ENCODE assay signal across 12 cellular contexts in genomic region chr12:86660000-86660399, GRCh38.
DNase-seq lines count a peak whose midpoint lies in the region; ATAC-seq and TF ChIP-seq lines count a peak whose summit lies in the region.
"Had no signal": no experiment of that assay in that cellular context is flagged by ENCODE, and none has a peak within 500 bp of the region (broad histone marks: within the 10 kb centered on the region; RNA-seq: fewer than 3 reads in every experiment).

No MANE protein-coding gene starts in this region.

- no peak overlapping the region for H2AFZ ChIP-seq in mammary epithelial cell (ENCODE audit: low read depth, low read length)

- no peak overlapping the region for H3K9ac ChIP-seq in mammary epithelial cell (ENCODE audit: insufficient read depth, low read length)

- H3K27me3 Mint-ChIP-seq in MCF 10A (ENCODE audit: insufficient read depth, unreplicated experiment) = no peaks in the 10 kb centered on the region
- H3K27me3 Mint-ChIP-seq in stimulated activated memory B cell treated with anti-CD40 and anti-IgM and Interleukin-4, amounts not matched to agents 10 μg/mL and 1 μg/mL and 100 μg/mL, for 72 hours = no peaks in the 10 kb centered on the region
- H3K27me3 Mint-ChIP-seq: B cell; CD4-positive, alpha-beta memory T cell; IgD-negative memory B cell had no signal

- H3K36me3 ChIP-seq in mammary epithelial cell (ENCODE audit: insufficient read depth, low read length) = no peaks in the 10 kb centered on the region

- no peaks in the 10 kb centered on the region for H3K36me3 Mint-ChIP-seq in MCF 10A (ENCODE audit: insufficient read depth, unreplicated experiment)
- no peaks in the 10 kb centered on the region for H3K36me3 Mint-ChIP-seq in stimulated activated memory B cell treated with anti-CD40 and anti-IgM and Interleukin-4, amounts not matched to agents 10 μg/mL and 1 μg/mL and 100 μg/mL, for 72 hours
- H3K36me3 Mint-ChIP-seq: CD4-positive, alpha-beta memory T cell; IgD-negative memory B cell had no signal

- TF ChIP-seq CTCF in MCF 10A (IDR thresholded peaks at IDR 0.05; ENCODE audit: unreplicated experiment) (no peak), mammary epithelial cell (conservative IDR thresholded peaks at IDR 0.05 in 1 of 2, IDR thresholded peaks at IDR 0.05 in 1 of 2; ENCODE audit: extremely low read depth in 1 of 2, insufficient read depth in 1 of 2, low read depth in 1 of 2, low read length in 2 of 2) (no peak)

- intact Hi-C loops in MCF 10A (cut with micrococcal nuclease) = no loop called here
- intact Hi-C loops in mammary epithelial cell (cut with micrococcal nuclease) = loop anchor here (5.0 kb wide), 1 partner anchor 52 kb away; no protein-coding TSS in a partner anchor

- peaks cover 29% of the 10 kb centered on the region for H3K4me1 Mint-ChIP-seq in MCF 10A (ENCODE audit: insufficient read depth, unreplicated experiment)
- H3K4me1 Mint-ChIP-seq in stimulated activated memory B cell treated with anti-CD40 and anti-IgM and Interleukin-4, amounts not matched to agents 10 μg/mL and 1 μg/mL and 100 μg/mL, for 72 hours = peaks cover 10% of the 10 kb centered on the region
- H3K4me1 Mint-ChIP-seq: B cell; CD4-positive, alpha-beta memory T cell had no signal

- no peak overlapping the region for H3K4me3 ChIP-seq in mammary epithelial cell (replicated peaks in 1 of 3; ENCODE audit: insufficient read depth in 1 of 3, low read depth in 2 of 3, low read length in 3 of 3)

- H3K79me2 ChIP-seq in mammary epithelial cell (ENCODE audit: insufficient read depth, low read length) = no peaks in the 10 kb centered on the region

- H4K20me1 ChIP-seq in mammary epithelial cell (ENCODE audit: insufficient read depth, low read length) = no peaks in the 10 kb centered on the region

- H3K27ac Mint-ChIP-seq in MCF 10A (ENCODE audit: low read depth, unreplicated experiment) = peak overlapping the region; percentile 8
- no peak overlapping the region for H3K27ac Mint-ChIP-seq in stimulated activated memory B cell treated with anti-CD40 and anti-IgM and Interleukin-4, amounts not matched to agents 10 μg/mL and 1 μg/mL and 100 μg/mL, for 72 hours
- H3K27ac Mint-ChIP-seq: B cell; CD4-positive, alpha-beta memory T cell; IgD-negative memory B cell had no signal

- dilution Hi-C loops in mammary epithelial cell (cut with HindIII; ENCODE audit: low sequenced_read_pairs) = no loop called here

- DNase-seq in MCF 10A (ENCODE audit: unreplicated experiment) (no peak), mammary epithelial cell (no peak), OCI-M1 (lab: John Stamatoyannopoulos, UW) (peak; percentile 36), epithelial cell of prostate (ENCODE audit: low read depth, low spot score) (no peak), RPMI8226 (no peak)
- DNase-seq: CD4-positive, alpha-beta memory T cell; KG1 had no signal

- WGBS in mammary epithelial cell (ENCODE audit: low coverage, missing lambda C conversion rate) = 100% methylated on average over 2 of the region's 2 CpGs

- no peak overlapping the region for H3K27ac ChIP-seq in mammary epithelial cell (ENCODE audit: insufficient read depth, low read depth, low read length)
- H3K27ac ChIP-seq in epithelial cell of prostate = peak overlapping the region; percentile 59
- H3K27ac ChIP-seq: C4-2B had no signal

- CTCF ChIA-PET in MCF 10A (lab: Yijun Ruan, JAX) = interaction anchor here (0.7 to 1.4 kb wide), 2 partner anchors 10 to 1297 kb away, joined by 3 to 6 read pairs; no protein-coding TSS in a partner anchor
- CTCF ChIA-PET in mammary epithelial cell (lab: Charles Lee; ENCODE audit: low non-redundant PET) = no interaction called here

- no peaks in the 10 kb centered on the region for H3K27me3 ChIP-seq in mammary epithelial cell (ENCODE audit: insufficient read depth, low read length)

- H3K9me3 ChIP-seq in mammary epithelial cell (replicated peaks; ENCODE audit: insufficient read depth, low read length) = no peaks in the 10 kb centered on the region

- H3K4me2 ChIP-seq in mammary epithelial cell (ENCODE audit: insufficient read depth, low read depth, low read length) = no peak overlapping the region

- no TSS peak for BruUV-seq in MCF 10A (replicated peaks; lab: Mats Ljungman, UMichigan)
- no TSS peak for BruUV-seq in mammary epithelial cell (replicated peaks; lab: Mats Ljungman, UMichigan)

- no peak overlapping the region for H3K4me3 Mint-ChIP-seq in MCF 10A (ENCODE audit: unreplicated experiment)
- H3K4me3 Mint-ChIP-seq in stimulated activated memory B cell treated with anti-CD40 and anti-IgM and Interleukin-4, amounts not matched to agents 10 μg/mL and 1 μg/mL and 100 μg/mL, for 72 hours = no peak overlapping the region
- H3K4me3 Mint-ChIP-seq: B cell; CD4-positive, alpha-beta memory T cell; IgD-negative memory B cell had no signal

- POLR2A ChIA-PET in MCF 10A (lab: Yijun Ruan, JAX) = interaction anchor here (1.0 kb wide), 1 partner anchor 25 kb away, joined by 3 read pairs; no protein-coding TSS in a partner anchor

- ATAC-seq in stimulated activated memory B cell treated with anti-CD40 and anti-IgM and Interleukin-4, amounts not matched to agents 10 μg/mL and 1 μg/mL and 100 μg/mL, for 72 hours = no peak
- no peak for ATAC-seq in GM21360 (IDR thresholded peaks at IDR 0.05; ENCODE audit: unreplicated experiment)

- in situ Hi-C loops in mammary epithelial cell (cut with MboI; ENCODE audit: low sequenced_read_pairs in 2 of 2) = no loop called here

- peaks cover 5% of the 10 kb centered on the region for H3K4me1 ChIP-seq in mammary epithelial cell (ENCODE audit: insufficient read depth, low read length)

- no peaks in the 10 kb centered on the region for H3K9me3 Mint-ChIP-seq in MCF 10A (ENCODE audit: unreplicated experiment)
- no peaks in the 10 kb centered on the region for H3K9me3 Mint-ChIP-seq in stimulated activated memory B cell treated with anti-CD40 and anti-IgM and Interleukin-4, amounts not matched to agents 10 μg/mL and 1 μg/mL and 100 μg/mL, for 72 hours
